In the genomic region with DNA sequence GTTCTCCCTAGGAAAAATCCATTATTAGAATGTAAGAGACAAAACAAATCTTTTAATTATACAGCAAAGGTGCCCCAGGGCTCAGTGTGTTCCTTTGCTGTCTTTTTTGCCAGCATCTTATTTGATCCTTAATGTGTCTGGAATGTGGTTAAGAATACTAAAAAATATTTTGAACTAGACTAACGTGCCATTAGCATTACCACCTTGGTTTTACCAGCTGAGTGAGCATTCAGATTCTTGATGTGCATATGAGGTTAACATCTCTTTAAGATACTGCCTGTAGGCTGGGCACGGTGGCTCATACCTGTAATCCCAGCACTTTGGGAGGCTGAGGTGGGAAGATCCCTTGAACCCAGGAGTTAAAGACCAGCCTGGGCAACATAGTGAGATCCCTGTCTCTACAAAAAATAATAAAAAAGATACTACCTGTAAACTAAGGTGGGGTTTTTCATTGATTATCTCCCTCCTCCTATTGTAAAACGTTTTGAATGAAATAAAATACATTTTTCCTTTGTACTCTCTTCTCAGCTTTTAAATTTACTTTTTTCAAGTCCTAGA, we compare ENCODE assay signal across 17 cellular contexts.
DNase-seq lines count a peak whose midpoint lies in the region; ATAC-seq and TF ChIP-seq lines count a peak whose summit lies in the region.
"Had no signal": no experiment of that assay in that cellular context is flagged by ENCODE, and none has a peak within 500 bp of the region (broad histone marks: within the 10 kb centered on the region; RNA-seq: fewer than 3 reads in every experiment).

No MANE protein-coding gene starts in this region.

- no peaks in the 10 kb centered on the region for H3K9me3 Mint-ChIP-seq in endothelial cell (ENCODE audit: unreplicated experiment)
- H3K9me3 Mint-ChIP-seq: HFFc6 had no signal

- no peak overlapping the region for H3K4me3 Mint-ChIP-seq in T-helper 17 cell
- no peak overlapping the region for H3K4me3 Mint-ChIP-seq in endothelial cell (ENCODE audit: unreplicated experiment)
- H3K4me3 Mint-ChIP-seq: B cell, HFFc6 had no signal

- H3K4me1 ChIP-seq in KMS-11 (ENCODE audit: low read depth, poor library complexity, severe bottlenecking) (peaks cover 28% of the 10 kb centered on the region), smooth muscle cell (ENCODE audit: low read depth) (no peaks in the 10 kb centered on the region), Peyer's patch (peaks cover 0 to 5% (median 0%) of the 10 kb centered on the region in 4 donors)

- H3K27me3 ChIP-seq in KMS-11 (ENCODE audit: insufficient read depth, low read depth) (no peaks in the 10 kb centered on the region), smooth muscle cell (ENCODE audit: low read depth) (no peaks in the 10 kb centered on the region), Peyer's patch (no peaks in the 10 kb centered on the region)

- H3K36me3 Mint-ChIP-seq in T-helper 17 cell (ENCODE audit: low read depth) (peaks cover 5% of the 10 kb centered on the region), endothelial cell (ENCODE audit: low read depth, unreplicated experiment) (peaks cover 17% of the 10 kb centered on the region)

- H3K9me3 ChIP-seq in T-helper 17 cell (ENCODE audit: control insufficient read depth, low read length, poor library complexity, severe bottlenecking) (no peaks in the 10 kb centered on the region), smooth muscle cell (replicated peaks; ENCODE audit: low read depth) (no peaks in the 10 kb centered on the region), Peyer's patch (no peaks in the 10 kb centered on the region)
- H3K9me3 ChIP-seq: HAP-1 had no signal

- no peaks in the 10 kb centered on the region for H3K27me3 Mint-ChIP-seq in T-helper 17 cell
- peaks cover 20% of the 10 kb centered on the region for H3K27me3 Mint-ChIP-seq in endothelial cell (ENCODE audit: unreplicated experiment)
- H3K27me3 Mint-ChIP-seq: B cell; CD4-positive, alpha-beta memory T cell had no signal

- H3K4me1 Mint-ChIP-seq in T-helper 17 cell = peaks cover 33% of the 10 kb centered on the region
- peaks cover 32% of the 10 kb centered on the region for H3K4me1 Mint-ChIP-seq in endothelial cell (ENCODE audit: unreplicated experiment)

- no peaks in the 10 kb centered on the region; the same call in 1 of the 2 replicates for H3K79me2 ChIP-seq in KMS-11 (ENCODE audit: insufficient read depth, low read depth)
- peaks cover 83% of the 10 kb centered on the region for H3K79me2 ChIP-seq in smooth muscle cell (ENCODE audit: low read depth)

- H3K4me3 ChIP-seq in KMS-11 (IDR thresholded peaks at IDR 0.05; ENCODE audit: insufficient read depth, low read depth, low read length) (no peak overlapping the region), smooth muscle cell (no peak overlapping the region), Peyer's patch (no peak overlapping the region)
- H3K4me3 ChIP-seq: HAP-1 had no signal

- H2AFZ ChIP-seq in KMS-11 (ENCODE audit: low read depth) (no peak overlapping the region), smooth muscle cell (ENCODE audit: low read depth) (no peak overlapping the region)

- no peak overlapping the region for H3K27ac ChIP-seq in KMS-11
- peak overlapping the region; percentile 52 for H3K27ac ChIP-seq in smooth muscle cell (ENCODE audit: low read depth)
- H3K27ac ChIP-seq in Peyer's patch = no peak overlapping the region
- H3K27ac ChIP-seq: HL-60 had no signal

- DNase-seq in T-helper 17 cell = no peak
- DNase-seq in glomerular visceral epithelial cell (ENCODE audit: extremely low spot score) = peak; percentile 81
- no peak for DNase-seq in smooth muscle cell (lab: John Stamatoyannopoulos, UW; ENCODE audit: unreplicated experiment)
- no peak for DNase-seq in endothelial cell (ENCODE audit: low spot score)
- DNase-seq in GOT3 (lab: John Stamatoyannopoulos, UW) = no peak
- no peak for DNase-seq in Peyer's patch
- DNase-seq: C1 segment of cervical spinal cord; CD4-positive, alpha-beta memory T cell; COR-L47; DMS153; DMS79 treated with DMSO at 0.1 percent for 48 hours; EL; HFFc6 had no signal

- no peak for TF ChIP-seq CTCF in KMS-11 (conservative IDR thresholded peaks at IDR 0.05; ENCODE audit: low read depth, low read length)
- TF ChIP-seq CTCF in smooth muscle cell (IDR thresholded peaks at IDR 0.05; ENCODE audit: borderline replicate concordance, insufficient read depth, poor library complexity, severe bottlenecking) = no peak
- TF ChIP-seq CTCF in endothelial cell (IDR thresholded peaks at IDR 0.05; ENCODE audit: unreplicated experiment) = no peak
- TF ChIP-seq CTCF in Peyer's patch (IDR thresholded peaks at IDR 0.05) = no peak

- no peak for ATAC-seq in T-helper 17 cell

- 75% methylated on average over 3 of the region's 3 CpGs for WGBS in smooth muscle cell (ENCODE audit: low lambda C conversion rate)

- H3K9ac ChIP-seq in KMS-11 (no peak overlapping the region), smooth muscle cell (ENCODE audit: low read depth) (no peak overlapping the region)

- H3K36me3 ChIP-seq in KMS-11 (ENCODE audit: insufficient read depth) (no peaks in the 10 kb centered on the region), smooth muscle cell (ENCODE audit: low read depth) (no peaks in the 10 kb centered on the region), Peyer's patch (no peaks in the 10 kb centered on the region)
- H3K36me3 ChIP-seq: HAP-1 had no signal

- no peak for TF ChIP-seq POLR2A in Peyer's patch (IDR thresholded peaks at IDR 0.05)

- H4K20me1 ChIP-seq in KMS-11 (ENCODE audit: insufficient read depth) (no peaks in the 10 kb centered on the region; the same call in 1 of the 2 replicates), smooth muscle cell (ENCODE audit: low read depth) (peaks cover 75% of the 10 kb centered on the region)

- H3K4me2 ChIP-seq in KMS-11 = 0 out of 2 replicates have a peak overlapping the region, but pooled peaks have one; percentile 14
- H3K4me2 ChIP-seq in smooth muscle cell = no peak overlapping the region

- H3F3A ChIP-seq in smooth muscle cell (ENCODE audit: low read depth) = no peaks in the 10 kb centered on the region

- H3K27ac Mint-ChIP-seq in T-helper 17 cell (peak overlapping the region; percentile 75), endothelial cell (ENCODE audit: unreplicated experiment) (no peak overlapping the region)
- H3K27ac Mint-ChIP-seq: B cell, HFFc6 had no signal
